28 cellular contexts compared by ENCODE assay signal in the genomic region with DNA sequence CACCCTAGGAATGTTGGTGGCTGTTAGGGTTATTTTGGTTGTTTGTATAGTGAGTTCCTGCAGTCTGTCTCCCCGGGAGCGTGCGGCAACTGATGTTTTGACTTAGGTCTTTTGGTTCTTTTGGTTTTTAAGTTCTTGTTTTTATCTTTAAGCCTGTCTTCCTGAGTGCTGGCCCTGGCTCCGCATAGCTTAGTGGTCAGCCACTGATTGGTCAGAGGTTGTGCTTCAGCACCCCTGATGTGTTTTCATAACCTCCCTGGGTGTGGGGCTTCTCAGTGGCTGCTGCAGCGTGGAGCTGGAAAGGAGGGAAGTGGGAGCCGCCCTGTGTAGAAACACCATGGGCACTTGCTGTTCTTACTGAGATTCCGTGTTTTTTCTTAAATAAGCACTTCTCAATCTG. TPM values are rescaled to one million over a fixed set of nuclear protein-coding genes. Genes with fewer than 3 reads are reported as not detected.
DNase-seq lines count a peak whose midpoint lies in the region; FAIRE-seq and TF ChIP-seq lines count a peak whose summit lies in the region.
"Had no signal": no experiment of that assay in that cellular context is flagged by ENCODE, and none has a peak within 500 bp of the region (broad histone marks: within the 10 kb centered on the region; RNA-seq: fewer than 3 reads in every experiment).

No MANE protein-coding gene starts in this region.

- H3K36me3 ChIP-seq in astrocyte (ENCODE audit: insufficient read depth, low read length) (peaks cover 32% of the 10 kb centered on the region), mesenchymal stem cell (ENCODE audit: control insufficient read depth in 1 of 2, insufficient read depth in 2 of 2, low read depth in 1 of 2, low read length in 2 of 2) (peaks cover 30 to 71% of the 10 kb centered on the region in 2 experiments), mammary epithelial cell (ENCODE audit: insufficient read depth, low read length) (peaks cover 32% of the 10 kb centered on the region)

- peak overlapping the region; percentile 55 for H3K4me2 ChIP-seq in astrocyte (ENCODE audit: low read length)
- peak overlapping the region; percentile 57 for H3K4me2 ChIP-seq in mesenchymal stem cell (ENCODE audit: low read length, poor library complexity, severe bottlenecking)
- no peak overlapping the region for H3K4me2 ChIP-seq in mammary epithelial cell (ENCODE audit: insufficient read depth, low read depth, low read length)
- H3K4me2 ChIP-seq: BLaER1 treated with 17β-estradiol and CSF1 and Interleukin-3, amounts not matched to agents 10 nM and 100 nM; hepatocyte had no signal

- H3K4me3 Mint-ChIP-seq in astrocyte (ENCODE audit: unreplicated experiment): peak overlapping the region; percentile 34
- H3K4me3 Mint-ChIP-seq in type B pancreatic cell: no peak overlapping the region
- H3K4me3 Mint-ChIP-seq: activated naive CD8-positive, alpha-beta T cell; stimulated activated memory B cell treated with anti-CD40 and anti-IgM and Interleukin-4, amounts not matched to agents 10 μg/mL and 1 μg/mL and 100 μg/mL, for 72 hours had no signal

- H3K79me2 ChIP-seq in astrocyte (ENCODE audit: insufficient read depth, low read length) (peaks cover 62% of the 10 kb centered on the region), mammary epithelial cell (ENCODE audit: insufficient read depth, low read length) (peaks cover 85% of the 10 kb centered on the region)

- dilution Hi-C loops in mammary epithelial cell (cut with HindIII; ENCODE audit: low sequenced_read_pairs): no loop called here

- H3K4me3 ChIP-seq in astrocyte (ENCODE audit: insufficient read depth, low read depth, low read length) (no peak overlapping the region), mesenchymal stem cell (ENCODE audit: insufficient read depth in 1 of 2, low read depth in 1 of 2, low read length in 2 of 2) (no peak overlapping the region), mammary epithelial cell (replicated peaks in 1 of 3; ENCODE audit: insufficient read depth in 1 of 3, low read depth in 2 of 3, low read length in 3 of 3) (no peak overlapping the region)
- H3K4me3 ChIP-seq: BLaER1 treated with 17β-estradiol and CSF1 and Interleukin-3, amounts not matched to agents 10 nM and 100 nM; esophagus muscularis mucosa; gastroesophageal sphincter; hepatocyte had no signal

- H3K9ac ChIP-seq in astrocyte (ENCODE audit: low read length) (no peak overlapping the region), mesenchymal stem cell (ENCODE audit: low read length) (no peak overlapping the region), mammary epithelial cell (ENCODE audit: insufficient read depth, low read length) (no peak overlapping the region)
- H3K9ac ChIP-seq: BLaER1 treated with 17β-estradiol and CSF1 and Interleukin-3, amounts not matched to agents 10 nM and 100 nM had no signal

- H3K18ac ChIP-seq in mesenchymal stem cell (ENCODE audit: low read depth in 1 of 2, low read length in 2 of 2): no peak overlapping the region

- H2BK12ac ChIP-seq in mesenchymal stem cell (ENCODE audit: low read length in 2 of 2): no peak overlapping the region

- no peak overlapping the region for H3K27ac Mint-ChIP-seq in astrocyte (ENCODE audit: unreplicated experiment)
- H3K27ac Mint-ChIP-seq in type B pancreatic cell: no peak overlapping the region
- H3K27ac Mint-ChIP-seq: activated naive CD8-positive, alpha-beta T cell; activated T-helper 2 cell treated with anti-CD3 and anti-CD28 coated beads, Interferon-gamma antibody, Interleukin-2, Interleukin-4, amounts not matched to agents 10 μg/mL and 5 μg/mL and 100 μg/mL, durations not matched to agents 14 hours and 24 hours and 36 hours; progenitor cell of endocrine pancreas; stimulated activated memory B cell treated with anti-CD40 and anti-IgM and Interleukin-4, amounts not matched to agents 10 μg/mL and 1 μg/mL and 100 μg/mL, for 72 hours had no signal

- no peak overlapping the region for H4K8ac ChIP-seq in mesenchymal stem cell (ENCODE audit: low read length)

- H3K27me3 Mint-ChIP-seq in astrocyte (ENCODE audit: low read depth, unreplicated experiment): no peaks in the 10 kb centered on the region
- no peaks in the 10 kb centered on the region for H3K27me3 Mint-ChIP-seq in type B pancreatic cell
- H3K27me3 Mint-ChIP-seq: activated naive CD8-positive, alpha-beta T cell; IgD-negative memory B cell; progenitor cell of endocrine pancreas; stimulated activated memory B cell treated with anti-CD40 and anti-IgM and Interleukin-4, amounts not matched to agents 10 μg/mL and 1 μg/mL and 100 μg/mL, for 72 hours had no signal

- H3K9me3 Mint-ChIP-seq in astrocyte (ENCODE audit: unreplicated experiment): no peaks in the 10 kb centered on the region
- H3K9me3 Mint-ChIP-seq in type B pancreatic cell: no peaks in the 10 kb centered on the region

- H2BK120ac ChIP-seq in mesenchymal stem cell (ENCODE audit: low read depth, low read length): no peak overlapping the region

- DNase-seq in astrocyte (ENCODE audit: low read depth) (peak; percentile 26), fibroblast of peridontal ligament (ENCODE audit: extremely low read depth) (peak; percentile 12), mesenchymal stem cell (no peak), stromal cell of bone marrow (ENCODE audit: low read depth) (peak; percentile 9), type B pancreatic cell (ENCODE audit: extremely low spot score, unreplicated experiment) (no peak), Kasumi-1 (lab: John Stamatoyannopoulos, UW) (no peak), mammary epithelial cell (no peak)
- DNase-seq in stimulated activated CD4-positive, alpha-beta T cell treated with anti-CD3 and anti-CD28 coated beads, Interleukin-4, amount 100 ng/mL, for 1 hour: no peak
- DNase-seq: activated CD4-positive, alpha-beta T cell treated with anti-CD3 and anti-CD28 coated beads for 4 hours; DMS53; mesendoderm; NCI-H1092 treated with DMSO at 0.1 percent for 48 hours; NCI-H187; NCI-H446 treated with DMSO at 0.1 percent for 48 hours; stimulated activated CD4-positive, alpha-beta T cell treated with anti-CD3 and anti-CD28 coated beads, Interleukin-15, amount 100 ng/mL, for 24 hours; substantia nigra had no signal

- H4K20me1 ChIP-seq in astrocyte (ENCODE audit: insufficient read depth, low read length): peaks cover 39% of the 10 kb centered on the region
- no peaks in the 10 kb centered on the region for H4K20me1 ChIP-seq in mammary epithelial cell (ENCODE audit: insufficient read depth, low read length)
- H4K20me1 ChIP-seq: BLaER1 treated with 17β-estradiol and CSF1 and Interleukin-3, amounts not matched to agents 10 nM and 100 nM had no signal

- intact Hi-C loops in mammary epithelial cell (cut with micrococcal nuclease): no loop called here

- H4K91ac ChIP-seq in mesenchymal stem cell (ENCODE audit: low read length): no peak overlapping the region

- H3K9me3 ChIP-seq in astrocyte (ENCODE audit: insufficient read depth, low read depth, low read length) (no peaks in the 10 kb centered on the region), mesenchymal stem cell (ENCODE audit: control insufficient read depth, low read length) (no peaks in the 10 kb centered on the region), mammary epithelial cell (replicated peaks; ENCODE audit: insufficient read depth, low read length) (no peaks in the 10 kb centered on the region)
- H3K9me3 ChIP-seq: BLaER1 treated with 17β-estradiol and CSF1 and Interleukin-3, amounts not matched to agents 10 nM and 100 nM; esophagus muscularis mucosa; gastroesophageal sphincter had no signal

- no peak overlapping the region for H2AFZ ChIP-seq in astrocyte (ENCODE audit: low read depth, low read length)
- no peak overlapping the region for H2AFZ ChIP-seq in mesenchymal stem cell (ENCODE audit: low read depth, low read length)
- H2AFZ ChIP-seq in mammary epithelial cell (ENCODE audit: low read depth, low read length): no peak overlapping the region
- H2AFZ ChIP-seq: hepatocyte had no signal

- peaks cover 11% of the 10 kb centered on the region for H3K36me3 Mint-ChIP-seq in astrocyte (ENCODE audit: low read depth, unreplicated experiment)
- peaks cover 28% of the 10 kb centered on the region for H3K36me3 Mint-ChIP-seq in type B pancreatic cell

- H3K4ac ChIP-seq in mesenchymal stem cell (ENCODE audit: low read depth in 1 of 2, low read length in 2 of 2): no peak overlapping the region

- H2AK5ac ChIP-seq in mesenchymal stem cell (ENCODE audit: low read length, severe bottlenecking): no peak overlapping the region

- no peak overlapping the region for H3K23ac ChIP-seq in mesenchymal stem cell (ENCODE audit: low read length in 2 of 2)

- peaks cover 9% of the 10 kb centered on the region for H3K4me1 Mint-ChIP-seq in astrocyte (ENCODE audit: low read depth, unreplicated experiment)
- H3K4me1 Mint-ChIP-seq in type B pancreatic cell (ENCODE audit: unreplicated experiment): peaks cover 12% of the 10 kb centered on the region

- no peak overlapping the region for H3K27ac ChIP-seq in astrocyte (ENCODE audit: low read depth, low read length)
- H3K27ac ChIP-seq in mesenchymal stem cell (ENCODE audit: low read length, poor library complexity, severe bottlenecking): peak overlapping the region; percentile 54
- no peak overlapping the region for H3K27ac ChIP-seq in mammary epithelial cell (ENCODE audit: insufficient read depth, low read depth, low read length)
- H3K27ac ChIP-seq: BLaER1 treated with 17β-estradiol and CSF1 and Interleukin-3, amounts not matched to agents 10 nM and 100 nM; esophagus muscularis mucosa; gastroesophageal sphincter; hepatocyte; VCaP had no signal

- H3K79me1 ChIP-seq in mesenchymal stem cell (replicated peaks; ENCODE audit: low read length, poor library complexity, severe bottlenecking): peaks cover 34% of the 10 kb centered on the region

- H2BK5ac ChIP-seq in mesenchymal stem cell (ENCODE audit: low read depth, low read length, poor library complexity, severe bottlenecking): no peak overlapping the region

- no TSS peak for BruUV-seq in mammary epithelial cell (replicated peaks; lab: Mats Ljungman, UMichigan)

- in situ Hi-C loops in mammary epithelial cell (cut with MboI; ENCODE audit: low sequenced_read_pairs in 2 of 2): no loop called here

- H3K14ac ChIP-seq in mesenchymal stem cell (ENCODE audit: low read length in 2 of 2): no peak overlapping the region

- H3K27me3 ChIP-seq in astrocyte (ENCODE audit: insufficient read depth, low read length) (no peaks in the 10 kb centered on the region), mesenchymal stem cell (ENCODE audit: control insufficient read depth in 1 of 2, insufficient read depth in 1 of 2, low read length in 2 of 2) (no peaks in the 10 kb centered on the region), mammary epithelial cell (ENCODE audit: insufficient read depth, low read length) (no peaks in the 10 kb centered on the region)
- H3K27me3 ChIP-seq: BLaER1 treated with 17β-estradiol and CSF1 and Interleukin-3, amounts not matched to agents 10 nM and 100 nM; esophagus muscularis mucosa; gastroesophageal sphincter; hepatocyte had no signal

- CTCF ChIA-PET in mammary epithelial cell (lab: Charles Lee; ENCODE audit: low non-redundant PET): no interaction called here

- no peak for FAIRE-seq in astrocyte (lab: Jason Lieb, UNC)
- FAIRE-seq: GM12892, RCC 7860 had no signal

- H2BK15ac ChIP-seq in mesenchymal stem cell (ENCODE audit: low read depth, poor library complexity, severe bottlenecking): no peak overlapping the region

- peaks cover 13% of the 10 kb centered on the region for H3K4me1 ChIP-seq in astrocyte (ENCODE audit: insufficient read depth, low read length)
- peaks cover 14% of the 10 kb centered on the region for H3K4me1 ChIP-seq in mesenchymal stem cell (ENCODE audit: control insufficient read depth, insufficient read depth, low read depth, low read length)
- peaks cover 15% of the 10 kb centered on the region for H3K4me1 ChIP-seq in mammary epithelial cell (ENCODE audit: insufficient read depth, low read length)

- no peak for TF ChIP-seq CTCF in astrocyte (IDR thresholded peaks at IDR 0.05; ENCODE audit: insufficient read depth, low read depth, low read length)
- TF ChIP-seq CTCF in type B pancreatic cell (conservative IDR thresholded peaks at IDR 0.05): no peak
- no peak for TF ChIP-seq CTCF in mammary epithelial cell (conservative IDR thresholded peaks at IDR 0.05 in 1 of 2, IDR thresholded peaks at IDR 0.05 in 1 of 2; ENCODE audit: extremely low read depth in 1 of 2, insufficient read depth in 1 of 2, low read depth in 1 of 2, low read length in 2 of 2)

- 97% methylated on average over 7 of the region's 7 CpGs for WGBS in mesenchymal stem cell
- over 99% methylated on average over 7 of the region's 7 CpGs for WGBS in mammary epithelial cell (ENCODE audit: low coverage, missing lambda C conversion rate)

RNA-seq across cellular contexts. Expression of a gene that starts 5.1 kb away (rescaled TPM):
- total RNA-seq in astrocyte (53.0 and 53.4 TPM in 2 replicates), type B pancreatic cell (ENCODE audit: low replicate concordance) (61.8 and 63.6 TPM in 2 replicates), mammary epithelial cell (10 to 100 TPM; 51.3 to 77.1 TPM)
- 26.9 TPM for polyA plus RNA-seq in mesenchymal stem cell (2013, experiment 1 of 2)
- 28.3 TPM for polyA plus RNA-seq in mesenchymal stem cell (2013, experiment 2 of 2)
- 38.2 TPM for polyA plus RNA-seq in mammary epithelial cell
- 28.3 TPM for polyA minus RNA-seq in mammary epithelial cell

RNA-seq across cellular contexts. Expression of a gene that starts 5.1 kb away (rescaled TPM):
- 23.7 and 26.3 TPM in 2 replicates for total RNA-seq in astrocyte
- 12.9 TPM for polyA plus RNA-seq in mesenchymal stem cell (2013, experiment 1 of 2)
- 13.6 TPM for polyA plus RNA-seq in mesenchymal stem cell (2013, experiment 2 of 2)
- total RNA-seq in type B pancreatic cell (ENCODE audit: low replicate concordance): 36.2 and 42.0 TPM in 2 replicates
- total RNA-seq in mammary epithelial cell: 10 to 100 TPM; 22.8 to 26.2 TPM
- polyA plus RNA-seq in mammary epithelial cell: 7.9 TPM
- polyA minus RNA-seq in mammary epithelial cell: 16.2 TPM

Comparison
In these comparisons a context has a peak if more than half of its experiments do, and no peak if none do; other contexts are left out.
1. DNase-seq: peak in astrocyte (single experiment), fibroblast of peridontal ligament (single experiment) and stromal cell of bone marrow (single experiment); none in mesenchymal stem cell (single experiment), type B pancreatic cell (single experiment), Kasumi-1 (0 of 2), mammary epithelial cell (single experiment) and stimulated activated CD4-positive, alpha-beta T cell treated with anti-CD3 and anti-CD28 coated beads, Interleukin-4, amount 100 ng/mL, for 1 hour (single experiment).